ENCODE assay signal across 1 cellular context in the genomic region with DNA sequence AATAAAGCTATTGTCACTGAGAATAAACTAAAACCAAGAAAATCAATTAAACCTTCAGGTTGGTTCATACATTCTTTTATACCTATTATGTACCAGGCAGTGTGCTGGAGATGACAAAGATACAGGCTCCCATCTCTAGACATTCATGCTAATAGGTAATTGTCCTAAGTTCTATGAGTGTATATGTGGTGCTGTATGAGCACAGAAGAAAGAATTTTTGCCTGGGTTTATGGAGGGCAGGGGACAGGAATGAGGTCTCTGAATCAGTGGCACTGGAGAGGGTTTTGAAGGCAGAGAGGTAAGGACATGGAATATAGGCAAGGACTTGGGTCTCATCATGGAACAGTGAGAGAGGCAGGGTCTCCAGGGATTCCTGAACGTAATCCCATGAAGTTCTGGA.
TF ChIP-seq lines count a peak whose summit lies in the region.

No MANE protein-coding gene starts in this region.

TF ChIP-seq in K562, 482 proteins besides CTCF, POLR2A, EP300 and RAD21:
- TF ChIP-seq PYGO2 (tag; IDR thresholded peaks at IDR 0.05) (no peak), JUN (IDR thresholded peaks at IDR 0.05; ENCODE audit: borderline replicate concordance, low read depth, low read length) (no peak), JUN (CRISPR knock-in tag; IDR thresholded peaks at IDR 0.05; ENCODE audit: borderline replicate concordance) (no peak), KLF1 (tag; IDR thresholded peaks at IDR 0.05) (0 out of 2 replicates have a peak, but pooled peaks have one; percentile 30), STAT5B (CRISPR knock-in tag; IDR thresholded peaks at IDR 0.05) (no peak), CBX5 (IDR thresholded peaks at IDR 0.05; ENCODE audit: borderline replicate concordance, low read depth) (no peak)
- TF ChIP-seq, protein P1, sequence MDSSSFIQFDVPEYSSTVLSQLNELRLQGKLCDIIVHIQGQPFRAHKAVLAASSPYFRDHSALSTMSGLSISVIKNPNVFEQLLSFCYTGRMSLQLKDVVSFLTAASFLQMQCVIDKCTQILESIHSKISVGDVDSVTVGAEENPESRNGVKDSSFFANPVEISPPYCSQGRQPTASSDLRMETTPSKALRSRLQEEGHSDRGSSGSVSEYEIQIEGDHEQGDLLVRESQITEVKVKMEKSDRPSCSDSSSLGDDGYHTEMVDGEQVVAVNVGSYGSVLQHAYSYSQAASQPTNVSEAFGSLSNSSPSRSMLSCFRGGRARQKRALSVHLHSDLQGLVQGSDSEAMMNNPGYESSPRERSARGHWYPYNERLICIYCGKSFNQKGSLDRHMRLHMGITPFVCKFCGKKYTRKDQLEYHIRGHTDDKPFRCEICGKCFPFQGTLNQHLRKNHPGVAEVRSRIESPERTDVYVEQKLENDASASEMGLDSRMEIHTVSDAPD (CRISPR knock-in tag; IDR thresholded peaks at IDR 0.05) = no peak
